In genomic region chr6:70415247-70415646, GRCh38 we compare ENCODE assay signal across 11 cellular contexts. TPM values are rescaled to one million over a fixed set of nuclear protein-coding genes. Genes with fewer than 3 reads are reported as not detected.
DNase-seq lines count a peak whose midpoint lies in the region; ATAC-seq lines count a peak whose summit lies in the region.
"Had no signal": no experiment of that assay in that cellular context is flagged by ENCODE, and none has a peak within 500 bp of the region (broad histone marks: within the 10 kb centered on the region; RNA-seq: fewer than 3 reads in every experiment).

No MANE protein-coding gene starts in this region.

- H3K36me3 Mint-ChIP-seq in activated naive CD8-positive, alpha-beta T cell, result peaks cover 5% of the 10 kb centered on the region
- peaks cover 12% of the 10 kb centered on the region for H3K36me3 Mint-ChIP-seq in natural killer cell treated with Interleukin-12 subunit alpha and Interleukin-12 subunit beta and Interleukin-15 and Interleukin-18, amount 100 ng/mL, for 72 hours

- H3K4me1 Mint-ChIP-seq in activated naive CD8-positive, alpha-beta T cell (ENCODE audit: low read depth), result peaks cover 22% of the 10 kb centered on the region
- H3K4me1 Mint-ChIP-seq in natural killer cell treated with Interleukin-12 subunit alpha and Interleukin-12 subunit beta and Interleukin-15 and Interleukin-18, amount 100 ng/mL, for 72 hours (ENCODE audit: low read depth in 2 of 2), result peaks cover 20 to 27% of the 10 kb centered on the region in 2 donors

- peak overlapping the region; percentile 99; the same call in 1 of the 2 replicates for H3K4me3 ChIP-seq in GM08714 (ENCODE audit: low read length)

- H3K27me3 Mint-ChIP-seq in activated naive CD8-positive, alpha-beta T cell, result no peaks in the 10 kb centered on the region
- H3K27me3 Mint-ChIP-seq in natural killer cell treated with Interleukin-12 subunit alpha and Interleukin-12 subunit beta and Interleukin-15 and Interleukin-18, amount 100 ng/mL, for 72 hours, result peaks cover 0 to 8% of the 10 kb centered on the region in 2 donors

- no peaks in the 10 kb centered on the region for H3K9me3 Mint-ChIP-seq in activated naive CD8-positive, alpha-beta T cell (ENCODE audit: low read depth)
- H3K9me3 Mint-ChIP-seq in natural killer cell treated with Interleukin-12 subunit alpha and Interleukin-12 subunit beta and Interleukin-15 and Interleukin-18, amount 100 ng/mL, for 72 hours, result no peaks in the 10 kb centered on the region

- H3K4me3 Mint-ChIP-seq in activated naive CD8-positive, alpha-beta T cell, result peak overlapping the region; percentile 11
- peak overlapping the region; percentile 63 for H3K4me3 Mint-ChIP-seq in natural killer cell treated with Interleukin-12 subunit alpha and Interleukin-12 subunit beta and Interleukin-15 and Interleukin-18, amount 100 ng/mL, for 72 hours

- ATAC-seq in HG03565 (IDR thresholded peaks at IDR 0.05; ENCODE audit: unreplicated experiment), result peak; percentile 16
- ATAC-seq in natural killer cell treated with Interleukin-12 subunit alpha and Interleukin-12 subunit beta and Interleukin-15 and Interleukin-18, amount 100 ng/mL, for 72 hours, result no peak
- no peak for ATAC-seq in HG03139 (IDR thresholded peaks at IDR 0.05; ENCODE audit: unreplicated experiment)
- ATAC-seq: upper lobe of right lung had no signal

- DNase-seq in natural killer cell treated with Interleukin-12 subunit alpha and Interleukin-12 subunit beta and Interleukin-15 and Interleukin-18, amount 100 ng/mL, for 72 hours (ENCODE audit: low spot score), result no peak
- no peak for DNase-seq in NCI-H2196 treated with DMSO at 0.1 percent for 48 hours (lab: John Stamatoyannopoulos, UW; ENCODE audit: unreplicated experiment)
- no peak for DNase-seq in middle frontal gyrus (ENCODE audit: extremely low spot score, low spot score)
- DNase-seq in LoVo (ENCODE audit: low spot score), result no peak
- DNase-seq: GOT3; stimulated activated CD4-positive, alpha-beta T cell treated with anti-CD3 and anti-CD28 coated beads, Interleukin-15, amount 100 ng/mL, for 24 hours; upper lobe of right lung had no signal

- H3K27ac Mint-ChIP-seq in activated naive CD8-positive, alpha-beta T cell, result peak overlapping the region; percentile 1
- peak overlapping the region; percentile 29 to 89 for H3K27ac Mint-ChIP-seq in natural killer cell treated with Interleukin-12 subunit alpha and Interleukin-12 subunit beta and Interleukin-15 and Interleukin-18, amount 100 ng/mL, for 72 hours

RNA-seq across cellular contexts. Expression of gene FAM135A, which starts 1.9 kb away (rescaled TPM):
- total RNA-seq in natural killer cell treated with Interleukin-12 subunit alpha and Interleukin-12 subunit beta and Interleukin-15 and Interleukin-18, amount 100 ng/mL, for 72 hours, result 10 to 100 TPM in 1 of 2 donors, 1 to 10 TPM in 1; 7.0 to 20.4 TPM
